In the genomic region with DNA sequence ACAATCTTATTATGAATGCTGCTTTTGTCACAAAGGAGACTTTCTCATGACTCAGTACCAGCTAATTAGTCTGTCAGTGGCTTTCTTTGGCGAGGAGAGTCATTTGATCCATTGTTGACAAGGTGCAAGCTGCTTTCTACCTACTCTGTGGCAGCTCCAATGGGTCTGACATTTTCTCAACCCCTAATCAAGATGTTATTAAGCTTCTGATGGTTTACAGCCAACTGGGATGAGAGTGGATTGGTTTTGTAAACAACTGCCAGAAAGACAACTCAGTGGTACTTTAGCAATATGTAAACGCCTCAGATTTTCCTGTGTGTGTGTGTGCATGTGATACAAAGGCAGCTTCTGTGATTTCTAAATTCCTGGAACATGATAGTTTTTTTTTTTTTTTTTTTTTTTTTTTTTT, we compare ENCODE assay signal across 1 cellular context.
TF ChIP-seq lines count a peak whose summit lies in the region.

No MANE protein-coding gene starts in this region.

TF ChIP-seq in neural cell, 6 proteins besides CTCF, POLR2A, EP300 and RAD21 (continued from another document):
- TF ChIP-seq, protein P1, sequence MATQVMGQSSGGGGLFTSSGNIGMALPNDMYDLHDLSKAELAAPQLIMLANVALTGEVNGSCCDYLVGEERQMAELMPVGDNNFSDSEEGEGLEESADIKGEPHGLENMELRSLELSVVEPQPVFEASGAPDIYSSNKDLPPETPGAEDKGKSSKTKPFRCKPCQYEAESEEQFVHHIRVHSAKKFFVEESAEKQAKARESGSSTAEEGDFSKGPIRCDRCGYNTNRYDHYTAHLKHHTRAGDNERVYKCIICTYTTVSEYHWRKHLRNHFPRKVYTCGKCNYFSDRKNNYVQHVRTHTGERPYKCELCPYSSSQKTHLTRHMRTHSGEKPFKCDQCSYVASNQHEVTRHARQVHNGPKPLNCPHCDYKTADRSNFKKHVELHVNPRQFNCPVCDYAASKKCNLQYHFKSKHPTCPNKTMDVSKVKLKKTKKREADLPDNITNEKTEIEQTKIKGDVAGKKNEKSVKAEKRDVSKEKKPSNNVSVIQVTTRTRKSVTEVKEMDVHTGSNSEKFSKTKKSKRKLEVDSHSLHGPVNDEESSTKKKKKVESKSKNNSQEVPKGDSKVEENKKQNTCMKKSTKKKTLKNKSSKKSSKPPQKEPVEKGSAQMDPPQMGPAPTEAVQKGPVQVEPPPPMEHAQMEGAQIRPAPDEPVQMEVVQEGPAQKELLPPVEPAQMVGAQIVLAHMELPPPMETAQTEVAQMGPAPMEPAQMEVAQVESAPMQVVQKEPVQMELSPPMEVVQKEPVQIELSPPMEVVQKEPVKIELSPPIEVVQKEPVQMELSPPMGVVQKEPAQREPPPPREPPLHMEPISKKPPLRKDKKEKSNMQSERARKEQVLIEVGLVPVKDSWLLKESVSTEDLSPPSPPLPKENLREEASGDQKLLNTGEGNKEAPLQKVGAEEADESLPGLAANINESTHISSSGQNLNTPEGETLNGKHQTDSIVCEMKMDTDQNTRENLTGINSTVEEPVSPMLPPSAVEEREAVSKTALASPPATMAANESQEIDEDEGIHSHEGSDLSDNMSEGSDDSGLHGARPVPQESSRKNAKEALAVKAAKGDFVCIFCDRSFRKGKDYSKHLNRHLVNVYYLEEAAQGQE (IDR thresholded peaks at IDR 0.05; ENCODE audit: borderline replicate concordance), result peak; percentile 25
- peak; percentile 72 for TF ChIP-seq POLR2AphosphoS5 (IDR thresholded peaks at IDR 0.05)
